In the genomic region with DNA sequence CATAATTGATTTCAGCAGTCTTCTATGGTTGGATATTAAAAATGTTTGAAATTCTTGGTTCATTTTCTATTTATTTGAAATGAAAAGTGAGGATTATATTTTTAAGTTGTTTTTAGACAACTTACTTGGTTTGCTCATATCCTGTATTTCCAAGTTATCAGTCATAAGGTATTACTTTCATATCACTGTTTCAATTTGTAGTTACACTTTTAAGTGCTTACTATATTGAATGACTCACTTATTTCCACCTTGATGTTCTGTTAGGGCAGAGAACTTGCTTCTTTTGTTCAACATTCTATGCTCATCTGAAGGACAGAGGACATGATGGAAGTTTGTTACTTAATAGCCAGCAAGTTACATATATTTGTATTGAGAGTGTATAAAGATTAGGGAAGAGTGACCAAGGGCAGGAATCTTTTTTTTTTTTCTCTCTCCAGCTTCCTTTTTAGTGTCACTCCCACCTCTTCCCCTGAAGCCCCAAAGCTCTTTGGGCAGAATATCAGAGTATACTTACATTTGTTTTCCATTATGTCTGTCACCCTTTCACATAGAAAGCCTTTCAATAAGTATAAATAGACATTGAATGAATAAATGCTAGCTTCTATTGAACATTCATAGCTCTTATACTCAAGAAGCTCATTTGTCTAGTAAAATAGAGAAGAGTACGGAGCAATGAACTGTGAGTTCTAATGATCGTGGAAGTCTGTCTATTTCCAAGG, we compare ENCODE assay signal across 11 cellular contexts. TPM values are rescaled to one million over a fixed set of nuclear protein-coding genes. Genes with fewer than 3 reads are reported as not detected.
DNase-seq lines count a peak whose midpoint lies in the region; ATAC-seq and TF ChIP-seq lines count a peak whose summit lies in the region.
"Had no signal": no experiment of that assay in that cellular context is flagged by ENCODE, and none has a peak within 500 bp of the region (broad histone marks: within the 10 kb centered on the region; RNA-seq: fewer than 3 reads in every experiment).

No MANE protein-coding gene starts in this region.

- intact Hi-C loops in natural killer cell (cut with micrococcal nuclease), result no loop called here

- DNase-seq in SK-N-SH (no peak), natural killer cell (no peak), SIG-M5 (lab: John Stamatoyannopoulos, UW) (no peak), NCI-H2107 (lab: John Stamatoyannopoulos, UW) (no peak), HuH-7 (ENCODE audit: low spot score) (no peak)
- DNase-seq: MG63, naive B cell had no signal

- H3K4me3 Mint-ChIP-seq in natural killer cell, result no peak overlapping the region
- H3K4me3 Mint-ChIP-seq: naive B cell had no signal

- no peaks in the 10 kb centered on the region for H3K36me3 Mint-ChIP-seq in natural killer cell
- H3K36me3 Mint-ChIP-seq: naive B cell had no signal

- H3K27me3 Mint-ChIP-seq in natural killer cell (ENCODE audit: low read depth in 2 of 2), result no peaks in the 10 kb centered on the region
- H3K27me3 Mint-ChIP-seq: naive B cell had no signal

- no peaks in the 10 kb centered on the region for H3K9me2 ChIP-seq in SK-N-SH

- 0 out of 2 replicates have a peak, but pooled peaks cover 8% of the 10 kb centered on the region for H4K20me1 ChIP-seq in SK-N-SH (ENCODE audit: insufficient read depth)

- TF ChIP-seq CTCF in SK-N-SH (IDR thresholded peaks at IDR 0.05) (no peak), natural killer cell (IDR thresholded peaks at IDR 0.05) (no peak)

- no peak overlapping the region for H3K4me3 ChIP-seq in SK-N-SH (ENCODE audit: low read depth in 2 of 2, low read length in 1 of 2)
- H3K4me3 ChIP-seq: A549, MG63 had no signal

- H3K9me3 ChIP-seq in SK-N-SH, result no peaks in the 10 kb centered on the region
- H3K9me3 ChIP-seq: A549, MG63 had no signal

- CTCF ChIA-PET in SK-N-SH (lab: Yijun Ruan, JAX), result interaction anchor here (1.4 kb wide), 1 partner anchor 11 kb away, joined by 3 read pairs; no protein-coding TSS in a partner anchor

- no peak overlapping the region for H2AFZ ChIP-seq in SK-N-SH (ENCODE audit: low read depth)

- H3K79me2 ChIP-seq in SK-N-SH (ENCODE audit: insufficient read depth), result peaks cover 54% of the 10 kb centered on the region

- no peak for TF ChIP-seq RAD21 in SK-N-SH (IDR thresholded peaks at IDR 0.05; ENCODE audit: low read length)

- 96% methylated on average over 2 of the region's 2 CpGs for WGBS in SK-N-SH (ENCODE audit: low lambda C conversion rate)

- no peak for TF ChIP-seq EP300 in SK-N-SH (IDR thresholded peaks at IDR 0.05; ENCODE audit: borderline replicate concordance in 1 of 2, low read depth in 1 of 2, low read length in 1 of 2)

- peaks cover 4% of the 10 kb centered on the region for H3F3A ChIP-seq in SK-N-SH (replicated peaks; ENCODE audit: insufficient read depth)

- H3K4me1 ChIP-seq in SK-N-SH (ENCODE audit: control insufficient read depth in 1 of 2, insufficient read depth in 2 of 2, low read depth in 1 of 2, low read length in 1 of 2), result no peaks in the 10 kb centered on the region; a peak in 2 of 4 replicates
- H3K4me1 ChIP-seq: A549 had no signal

- H3K4me1 Mint-ChIP-seq in natural killer cell, result peaks cover 21 to 28% of the 10 kb centered on the region in 2 donors

- POLR2A ChIA-PET in SK-N-SH (lab: Yijun Ruan, JAX), result no interaction called here

- no peaks in the 10 kb centered on the region for H3K27me3 ChIP-seq in SK-N-SH (ENCODE audit: insufficient read depth)
- H3K27me3 ChIP-seq: MG63 had no signal

- no peak overlapping the region for H3K9ac ChIP-seq in SK-N-SH

- H3K27ac ChIP-seq in SK-N-SH (ENCODE audit: low read depth in 2 of 2, low read length in 1 of 2), result peak overlapping the region in 1 of 2 experiments; percentile 0; a peak in 1 of 4 replicates
- H3K27ac ChIP-seq: A549 had no signal

- no peaks in the 10 kb centered on the region for H3K9me3 Mint-ChIP-seq in natural killer cell
- H3K9me3 Mint-ChIP-seq: naive B cell had no signal

- H3K36me3 ChIP-seq in SK-N-SH (replicated peaks in 1 of 2; ENCODE audit: control insufficient read depth in 1 of 2, insufficient read depth in 2 of 2, low read length in 1 of 2), result peaks cover 38 to 46% of the 10 kb centered on the region in 2 experiments
- H3K36me3 ChIP-seq: MG63 had no signal

- H3K27ac Mint-ChIP-seq in natural killer cell, result peak overlapping the region; percentile 24 to 63

- peak; percentile 27; the same call in 1 of the 3 replicates for ATAC-seq in SK-N-SH treated with all-trans-retinoic acid at 6 μM for 48 hours
- ATAC-seq in HG02588 (IDR thresholded peaks at IDR 0.05; ENCODE audit: unreplicated experiment), result peak; percentile 97
- ATAC-seq in HG03558 (IDR thresholded peaks at IDR 0.05; ENCODE audit: extremely low read depth, unreplicated experiment), result peak; percentile 88
- no peak for ATAC-seq in natural killer cell
- ATAC-seq: A549 had no signal

- H3K4me2 ChIP-seq in SK-N-SH, result no peak overlapping the region
- H3K4me2 ChIP-seq: A549 had no signal

TF ChIP-seq in SK-N-SH treated with all-trans-retinoic acid at 6 μM for 48 hours, 23 proteins besides CTCF, POLR2A, EP300 and RAD21:
- no peak for TF ChIP-seq RARB (CRISPR knock-in tag; IDR thresholded peaks at IDR 0.05)
- TF ChIP-seq ESRRG (CRISPR knock-in tag; IDR thresholded peaks at IDR 0.05), result no peak
- no peak for TF ChIP-seq ARNTL (CRISPR knock-in tag; IDR thresholded peaks at IDR 0.05; ENCODE audit: borderline replicate concordance, low read depth)
- TF ChIP-seq ZNF70 (CRISPR knock-in tag; IDR thresholded peaks at IDR 0.05), result no peak
- TF ChIP-seq TOX (CRISPR knock-in tag; IDR thresholded peaks at IDR 0.05; ENCODE audit: borderline replicate concordance), result no peak
- no peak for TF ChIP-seq PPARA (CRISPR knock-in tag; IDR thresholded peaks at IDR 0.05; ENCODE audit: borderline replicate concordance)
- no peak for TF ChIP-seq BACH2 (CRISPR knock-in tag; IDR thresholded peaks at IDR 0.05; ENCODE audit: borderline replicate concordance)

TF ChIP-seq in SK-N-SH, 30 proteins besides CTCF, POLR2A, EP300 and RAD21:
- TF ChIP-seq NFIC (IDR thresholded peaks at IDR 0.05; ENCODE audit: borderline replicate concordance) (no peak), GATA2 (CRISPR knock-in tag; IDR thresholded peaks at IDR 0.05) (no peak)
- TF ChIP-seq, protein P1, sequence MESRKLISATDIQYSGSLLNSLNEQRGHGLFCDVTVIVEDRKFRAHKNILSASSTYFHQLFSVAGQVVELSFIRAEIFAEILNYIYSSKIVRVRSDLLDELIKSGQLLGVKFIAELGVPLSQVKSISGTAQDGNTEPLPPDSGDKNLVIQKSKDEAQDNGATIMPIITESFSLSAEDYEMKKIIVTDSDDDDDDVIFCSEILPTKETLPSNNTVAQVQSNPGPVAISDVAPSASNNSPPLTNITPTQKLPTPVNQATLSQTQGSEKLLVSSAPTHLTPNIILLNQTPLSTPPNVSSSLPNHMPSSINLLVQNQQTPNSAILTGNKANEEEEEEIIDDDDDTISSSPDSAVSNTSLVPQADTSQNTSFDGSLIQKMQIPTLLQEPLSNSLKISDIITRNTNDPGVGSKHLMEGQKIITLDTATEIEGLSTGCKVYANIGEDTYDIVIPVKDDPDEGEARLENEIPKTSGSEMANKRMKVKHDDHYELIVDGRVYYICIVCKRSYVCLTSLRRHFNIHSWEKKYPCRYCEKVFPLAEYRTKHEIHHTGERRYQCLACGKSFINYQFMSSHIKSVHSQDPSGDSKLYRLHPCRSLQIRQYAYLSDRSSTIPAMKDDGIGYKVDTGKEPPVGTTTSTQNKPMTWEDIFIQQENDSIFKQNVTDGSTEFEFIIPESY (IDR thresholded peaks at IDR 0.05; ENCODE audit: borderline replicate concordance, low read depth), result no peak

RNA-seq across cellular contexts. Expression of gene PIK3C3, which starts 28.1 kb away (rescaled TPM):
- 26.9 and 38.7 TPM in 2 replicates for polyA plus RNA-seq in SK-N-SH (2012; rRNA removed)
- polyA plus RNA-seq in SK-N-SH (2012; cell fraction: cytosol; rRNA removed), result 40.9 and 52.6 TPM in 2 replicates
- polyA plus RNA-seq in SK-N-SH (2012; cell fraction: nucleus; rRNA removed), result 37.3 and 55.4 TPM in 2 replicates
- total RNA-seq in natural killer cell, result 10 to 100 TPM; 49.6 to 85.4 (median 67.3) TPM

Comparison
In these comparisons a context has a peak if more than half of its experiments do, and no peak if none do; other contexts are left out.
1. ATAC-seq: peak in SK-N-SH treated with all-trans-retinoic acid at 6 μM for 48 hours (single experiment), HG02588 (single experiment) and HG03558 (single experiment); none in natural killer cell (0 of 3).